Comparison of ENCODE assay signal across 6 cellular contexts in genomic region chr5:19424506-19424905, GRCh38.
"Had no signal": no experiment of that assay in that cellular context is flagged by ENCODE, and none has a peak within 500 bp of the region (broad histone marks: within the 10 kb centered on the region; RNA-seq: fewer than 3 reads in every experiment).

No MANE protein-coding gene starts in this region.

- H3K27ac ChIP-seq: HL-60, KMS-11 had no signal

- FAIRE-seq: HTR-8/SVneo had no signal

- H3K4me2 ChIP-seq: KMS-11 had no signal

- H3K9ac ChIP-seq: KMS-11 had no signal

- DNase-seq: IMR-90, KBM-7, KG1 had no signal
